8 cellular contexts compared by ENCODE assay signal in genomic region chr12:95217377-95218163, GRCh38. TPM values are rescaled to one million over a fixed set of nuclear protein-coding genes. Genes with fewer than 3 reads are reported as not detected.
DNase-seq lines count a peak whose midpoint lies in the region; ATAC-seq, FAIRE-seq and TF ChIP-seq lines count a peak whose summit lies in the region.

TSS of gene FGD6 (minus strand) at chr12:95217467. CDS start at chr12:95217240, 227 bp downstream.
TSS of gene VEZT (plus strand) at chr12:95217807. CDS start at chr12:95217851, 44 bp downstream.

- peak within 1 kb of the TSS; percentile 83 to 91 for H3K27ac Mint-ChIP-seq in natural killer cell treated with Interleukin-12 subunit alpha and Interleukin-12 subunit beta and Interleukin-15 and Interleukin-18, amount 100 ng/mL, for 72 hours

- peaks cover 3 to 15% of the 10 kb centered on the region in 2 donors for H3K27me3 Mint-ChIP-seq in natural killer cell treated with Interleukin-12 subunit alpha and Interleukin-12 subunit beta and Interleukin-15 and Interleukin-18, amount 100 ng/mL, for 72 hours

- H3K9me3 ChIP-seq in ES-I3 (ENCODE audit: control insufficient read depth, insufficient read depth, low read length) (no peaks in the 10 kb centered on the region), RWPE2 (ENCODE audit: severe bottlenecking) (no peaks in the 10 kb centered on the region)

- H3K27ac ChIP-seq in RWPE2 (ENCODE audit: poor library complexity, severe bottlenecking), result peak within 1 kb of the TSS; percentile 80

- peak within 1 kb of the TSS; percentile 77 for H3K9ac ChIP-seq in ES-I3 (ENCODE audit: low read depth, low read length)

- H3K27me3 ChIP-seq in RWPE2 (ENCODE audit: insufficient read depth, poor library complexity, severe bottlenecking), result no peaks in the 10 kb centered on the region

- peak; percentile 81 for ATAC-seq in RWPE2 (ENCODE audit: low read depth)
- peak; percentile 98 for ATAC-seq in natural killer cell treated with Interleukin-12 subunit alpha and Interleukin-12 subunit beta and Interleukin-15 and Interleukin-18, amount 100 ng/mL, for 72 hours
- ATAC-seq in stimulated activated naive CD8-positive, alpha-beta T cell treated with anti-CD3 and anti-CD28 coated beads, Interleukin-15, Interleukin-2, amounts not matched to agents 100 U/mL and 50 U/mL, for 24 hours, result peak; percentile 97

- TF ChIP-seq CTCF in RWPE2 (IDR thresholded peaks at IDR 0.05; ENCODE audit: poor library complexity, severe bottlenecking), result peak; percentile 92
- peak; percentile 49 for TF ChIP-seq CTCF in fibroblast of pulmonary artery (IDR thresholded peaks at IDR 0.05; ENCODE audit: low read length, missing control alignments)

- peak within 1 kb of the TSS; percentile 76 for H3K4me3 ChIP-seq in RWPE2 (ENCODE audit: severe bottlenecking)
- H3K4me3 ChIP-seq in fibroblast of pulmonary artery (replicated peaks; ENCODE audit: low read depth, low read length), result peak within 1 kb of the TSS; percentile 90

- H3K4me1 ChIP-seq in ES-I3 (ENCODE audit: insufficient read depth, low read length), result peaks cover 12% of the 10 kb centered on the region; the same call in 1 of the 2 replicates
- H3K4me1 ChIP-seq in RWPE2 (ENCODE audit: insufficient read depth, poor library complexity, severe bottlenecking), result peaks cover 43% of the 10 kb centered on the region

- TF ChIP-seq POLR2A in H54 (IDR thresholded peaks at IDR 0.05; ENCODE audit: low read depth, low read length), result peak; percentile 58

- no peaks in the 10 kb centered on the region for H3K9me3 Mint-ChIP-seq in natural killer cell treated with Interleukin-12 subunit alpha and Interleukin-12 subunit beta and Interleukin-15 and Interleukin-18, amount 100 ng/mL, for 72 hours

- H3K4me1 Mint-ChIP-seq in natural killer cell treated with Interleukin-12 subunit alpha and Interleukin-12 subunit beta and Interleukin-15 and Interleukin-18, amount 100 ng/mL, for 72 hours (ENCODE audit: low read depth in 2 of 2), result peaks cover 18 to 22% of the 10 kb centered on the region in 2 donors

- FAIRE-seq in H54 (lab: Jason Lieb, UNC), result peak; percentile 97

- H3K36me3 ChIP-seq in ES-I3 (ENCODE audit: insufficient read depth, low read length) (no peaks in the 10 kb centered on the region), RWPE2 (ENCODE audit: low read depth) (peaks cover 34% of the 10 kb centered on the region)

- H3K4me3 Mint-ChIP-seq in natural killer cell treated with Interleukin-12 subunit alpha and Interleukin-12 subunit beta and Interleukin-15 and Interleukin-18, amount 100 ng/mL, for 72 hours, result peak within 1 kb of the TSS; percentile 95

- DNase-seq in H54 (ENCODE audit: insufficient read length, low spot score) (peak; percentile 81), LoVo (ENCODE audit: low spot score) (peak; percentile 100), RWPE2 (ENCODE audit: low spot score) (peak; percentile 98), fibroblast of pulmonary artery (ENCODE audit: low read depth) (peak; percentile 99)
- peak; percentile 99 for DNase-seq in activated effector memory CD4-positive, alpha-beta T cell treated with anti-CD3 and anti-CD28 coated beads, Interleukin-2, amount 50 U/mL, for 16 hours
- DNase-seq in natural killer cell treated with Interleukin-12 subunit alpha and Interleukin-12 subunit beta and Interleukin-15 and Interleukin-18, amount 100 ng/mL, for 72 hours (ENCODE audit: low spot score), result peak; percentile 98
- peak; percentile 94 for DNase-seq in stimulated activated naive CD8-positive, alpha-beta T cell treated with anti-CD3 and anti-CD28 coated beads, Interleukin-15, Interleukin-2, amounts not matched to agents 100 U/mL and 50 U/mL, for 24 hours

- no peaks in the 10 kb centered on the region for H3K36me3 Mint-ChIP-seq in natural killer cell treated with Interleukin-12 subunit alpha and Interleukin-12 subunit beta and Interleukin-15 and Interleukin-18, amount 100 ng/mL, for 72 hours

RNA-seq across cellular contexts. Expression of gene FGD6, which starts in this region (rescaled TPM):
- 1 to 10 TPM in 1 of 2 donors, under 1 TPM in 1; 0.62 to 2.0 TPM for total RNA-seq in natural killer cell treated with Interleukin-12 subunit alpha and Interleukin-12 subunit beta and Interleukin-15 and Interleukin-18, amount 100 ng/mL, for 72 hours

RNA-seq across cellular contexts. Expression of gene VEZT, which starts in this region (rescaled TPM):
- total RNA-seq in natural killer cell treated with Interleukin-12 subunit alpha and Interleukin-12 subunit beta and Interleukin-15 and Interleukin-18, amount 100 ng/mL, for 72 hours, result 10 to 100 TPM; 33.4 to 54.3 TPM

Comparison
In these comparisons a context has a peak if more than half of its experiments do, and no peak if none do; other contexts are left out.
1. Peak in every context shown above with its lines: DNase-seq, ATAC-seq, H3K4me3 ChIP-seq and H3K27ac ChIP-seq.